ENCODE assay signal across 12 cellular contexts in genomic region chr16:10972108-10972955, GRCh38. TPM values are rescaled to one million over a fixed set of nuclear protein-coding genes. Genes with fewer than 3 reads are reported as not detected.
DNase-seq lines count a peak whose midpoint lies in the region; ATAC-seq and TF ChIP-seq lines count a peak whose summit lies in the region.
"Had no signal": no experiment of that assay in that cellular context is flagged by ENCODE, and none has a peak within 500 bp of the region (broad histone marks: within the 10 kb centered on the region; RNA-seq: fewer than 3 reads in every experiment).

No MANE protein-coding gene starts in this region.

- TF ChIP-seq CTCF in MCF 10A (IDR thresholded peaks at IDR 0.05; ENCODE audit: unreplicated experiment) = no peak
- no peak for TF ChIP-seq CTCF in mammary epithelial cell (conservative IDR thresholded peaks at IDR 0.05 in 1 of 2, IDR thresholded peaks at IDR 0.05 in 1 of 2; ENCODE audit: extremely low read depth in 1 of 2, insufficient read depth in 1 of 2, low read depth in 1 of 2, low read length in 2 of 2)
- no peak for TF ChIP-seq CTCF in hepatocyte (IDR thresholded peaks at IDR 0.05; ENCODE audit: poor library complexity)
- TF ChIP-seq CTCF in vagina (IDR thresholded peaks at IDR 0.05) = no peak

- H3K79me2 ChIP-seq in mammary epithelial cell (ENCODE audit: insufficient read depth, low read length) (no peaks in the 10 kb centered on the region), hepatocyte (no peaks in the 10 kb centered on the region)

- H3K4me1 ChIP-seq in mammary epithelial cell (ENCODE audit: insufficient read depth, low read length) (peaks cover 7% of the 10 kb centered on the region), hepatocyte (ENCODE audit: insufficient read depth) (peaks cover 12% of the 10 kb centered on the region), vagina (peaks cover 9% of the 10 kb centered on the region)

- H3K4me3 Mint-ChIP-seq in MCF 10A (ENCODE audit: unreplicated experiment) = no peak overlapping the region
- H3K4me3 Mint-ChIP-seq in activated CD4-positive, alpha-beta memory T cell treated with anti-CD3 and anti-CD28 coated beads for 36 hours = no peak overlapping the region
- H3K4me3 Mint-ChIP-seq: GM23338, memory B cell had no signal

- H3K4me2 ChIP-seq in mammary epithelial cell (ENCODE audit: insufficient read depth, low read depth, low read length) (no peak overlapping the region), hepatocyte (no peak overlapping the region)
- H3K4me2 ChIP-seq: GM23338, SK-N-SH had no signal

- H3K27me3 Mint-ChIP-seq in MCF 10A (ENCODE audit: insufficient read depth, unreplicated experiment) = no peaks in the 10 kb centered on the region
- H3K27me3 Mint-ChIP-seq in activated CD4-positive, alpha-beta memory T cell treated with anti-CD3 and anti-CD28 coated beads for 36 hours = no peaks in the 10 kb centered on the region
- H3K27me3 Mint-ChIP-seq: memory B cell had no signal

- no peak overlapping the region for H3K4me3 ChIP-seq in mammary epithelial cell (replicated peaks in 1 of 3; ENCODE audit: insufficient read depth in 1 of 3, low read depth in 2 of 3, low read length in 3 of 3)
- H3K4me3 ChIP-seq in hepatocyte = no peak overlapping the region
- no peak overlapping the region for H3K4me3 ChIP-seq in vagina
- H3K4me3 ChIP-seq: GM23338, stomach had no signal

- H2AFZ ChIP-seq in mammary epithelial cell (ENCODE audit: low read depth, low read length) = no peak overlapping the region
- no peak overlapping the region for H2AFZ ChIP-seq in hepatocyte
- H2AFZ ChIP-seq: GM23338 had no signal

- no peak overlapping the region for H3K27ac ChIP-seq in mammary epithelial cell (ENCODE audit: insufficient read depth, low read depth, low read length)
- peak overlapping the region; percentile 12 for H3K27ac ChIP-seq in hepatocyte
- peak overlapping the region; percentile 53 for H3K27ac ChIP-seq in vagina

- H3K36me3 Mint-ChIP-seq in MCF 10A (ENCODE audit: insufficient read depth, unreplicated experiment) = peaks cover 39% of the 10 kb centered on the region
- H3K36me3 Mint-ChIP-seq in activated CD4-positive, alpha-beta memory T cell treated with anti-CD3 and anti-CD28 coated beads for 36 hours = peaks cover 50% of the 10 kb centered on the region

- peaks cover 5% of the 10 kb centered on the region for H3K4me1 Mint-ChIP-seq in MCF 10A (ENCODE audit: insufficient read depth, unreplicated experiment)
- peaks cover 41% of the 10 kb centered on the region for H3K4me1 Mint-ChIP-seq in activated CD4-positive, alpha-beta memory T cell treated with anti-CD3 and anti-CD28 coated beads for 36 hours (ENCODE audit: low read depth)

- H3K36me3 ChIP-seq in mammary epithelial cell (ENCODE audit: insufficient read depth, low read length) = peaks cover 5% of the 10 kb centered on the region
- no peaks in the 10 kb centered on the region for H3K36me3 ChIP-seq in hepatocyte (replicated peaks; ENCODE audit: insufficient read depth, low read depth)
- H3K36me3 ChIP-seq in vagina = peaks cover 0 to 14% of the 10 kb centered on the region in 2 donors

- peak overlapping the region; percentile 11 for H3K27ac Mint-ChIP-seq in MCF 10A (ENCODE audit: low read depth, unreplicated experiment)
- peak overlapping the region; percentile 67 for H3K27ac Mint-ChIP-seq in activated CD4-positive, alpha-beta memory T cell treated with anti-CD3 and anti-CD28 coated beads for 36 hours
- H3K27ac Mint-ChIP-seq: GM23338, memory B cell had no signal

- TF ChIP-seq POLR2A in vagina (IDR thresholded peaks at IDR 0.05) = no peak

- no peak overlapping the region for H3K9ac ChIP-seq in mammary epithelial cell (ENCODE audit: insufficient read depth, low read length)
- H3K9ac ChIP-seq: SK-N-SH had no signal

- CTCF ChIA-PET in MCF 10A (lab: Yijun Ruan, JAX) (interaction anchor here (0.6 to 21.5 kb wide), 12 partner anchors 9 to 799 kb away, joined by 3 to 342 read pairs (median 4); partner anchors contain the start of gene SOCS1), mammary epithelial cell (lab: Charles Lee; ENCODE audit: low non-redundant PET) (no interaction called here)
- CTCF ChIA-PET in activated CD4-positive, alpha-beta memory T cell treated with anti-CD3 and anti-CD28 coated beads for 36 hours (lab: Charles Lee) = interaction anchor here (0.5 to 3.1 kb wide), 15 partner anchors 8 to 434 kb away, joined by 3 to 46 read pairs (median 9); partner anchors contain the start of gene SOCS1

- DNase-seq in MCF 10A (ENCODE audit: unreplicated experiment) = no peak
- DNase-seq in mammary epithelial cell = no peak
- no peak for DNase-seq in activated CD4-positive, alpha-beta memory T cell treated with anti-CD3 and anti-CD28 coated beads for 36 hours
- no peak for DNase-seq in hepatocyte (ENCODE audit: low spot score)
- no peak for DNase-seq in vagina (ENCODE audit: extremely low spot score in 2 of 2)
- no peak for DNase-seq in COR-L47 (lab: John Stamatoyannopoulos, UW)
- DNase-seq: stomach had no signal

- H4K20me1 ChIP-seq in mammary epithelial cell (ENCODE audit: insufficient read depth, low read length) (no peaks in the 10 kb centered on the region), hepatocyte (ENCODE audit: insufficient read depth, poor library complexity, severe bottlenecking) (no peaks in the 10 kb centered on the region)

- no peaks in the 10 kb centered on the region for H3K9me3 Mint-ChIP-seq in MCF 10A (ENCODE audit: unreplicated experiment)
- no peaks in the 10 kb centered on the region for H3K9me3 Mint-ChIP-seq in activated CD4-positive, alpha-beta memory T cell treated with anti-CD3 and anti-CD28 coated beads for 36 hours
- H3K9me3 Mint-ChIP-seq: GM23338, memory B cell had no signal

- no peak for ATAC-seq in HG02759 (IDR thresholded peaks at IDR 0.05; ENCODE audit: unreplicated experiment)
- ATAC-seq in HG03159 (IDR thresholded peaks at IDR 0.05; ENCODE audit: unreplicated experiment) = no peak

- intact Hi-C loops in MCF 10A (cut with micrococcal nuclease) (loop anchor here (10.0 kb wide), 1 partner anchor 742 kb away; no protein-coding TSS in a partner anchor), mammary epithelial cell (cut with micrococcal nuclease) (loop anchor here (5.0 kb wide), 2 partner anchors 160 to 210 kb away; no protein-coding TSS in a partner anchor), vagina (cut with DNase I) (loop anchor here (10.0 kb wide), 1 partner anchor 132 kb away; no protein-coding TSS in a partner anchor)
- intact Hi-C loops in activated CD4-positive, alpha-beta memory T cell treated with anti-CD3 and anti-CD28 coated beads for 36 hours (cut with micrococcal nuclease) = loop anchor here (5.0 kb wide), 1 partner anchor 190 kb away; no protein-coding TSS in a partner anchor

- in situ Hi-C loops in mammary epithelial cell (cut with MboI; ENCODE audit: low sequenced_read_pairs in 2 of 2) = loop anchor here (25.0 kb wide), 3 partner anchors 590 to 740 kb away; partner anchors contain the start of gene SNN (in 1 of the 2)

- dilution Hi-C loops in mammary epithelial cell (cut with HindIII; ENCODE audit: low sequenced_read_pairs) = no loop called here

- H3K9me3 ChIP-seq in mammary epithelial cell (replicated peaks; ENCODE audit: insufficient read depth, low read length) (no peaks in the 10 kb centered on the region), hepatocyte (ENCODE audit: low read depth) (no peaks in the 10 kb centered on the region), vagina (no peaks in the 10 kb centered on the region)
- H3K9me3 ChIP-seq: SK-N-SH, stomach had no signal

- BruUV-seq in MCF 10A (replicated peaks; lab: Mats Ljungman, UMichigan) (no TSS peak), mammary epithelial cell (replicated peaks; lab: Mats Ljungman, UMichigan) (no TSS peak)

- POLR2A ChIA-PET in MCF 10A (lab: Yijun Ruan, JAX) = interaction anchor here (0.7 to 1.3 kb wide), 2 partner anchors 284 to 877 kb away, joined by 4 to 5 read pairs; partner anchors contain the start of gene SOCS1
- POLR2A ChIA-PET in activated CD4-positive, alpha-beta memory T cell treated with anti-CD3 and anti-CD28 coated beads for 36 hours (lab: Charles Lee) = interaction anchor here (1.6 to 2.5 kb wide), 3 partner anchors 280 to 283 kb away, joined by 5 to 16 read pairs (median 8); partner anchors contain the start of gene SOCS1

- WGBS in mammary epithelial cell (ENCODE audit: low coverage, missing lambda C conversion rate) = 63% methylated on average over 4 of the region's 4 CpGs
- 73% methylated on average over 4 of the region's 4 CpGs for WGBS in hepatocyte (ENCODE audit: low lambda C conversion rate, missing lambda C conversion rate)

- no peaks in the 10 kb centered on the region for H3K9me2 ChIP-seq in hepatocyte (replicated peaks; ENCODE audit: insufficient read depth)
- H3K9me2 ChIP-seq: SK-N-SH had no signal

- H3K27me3 ChIP-seq in mammary epithelial cell (ENCODE audit: insufficient read depth, low read length) = no peaks in the 10 kb centered on the region
- H3K27me3 ChIP-seq in hepatocyte = no peaks in the 10 kb centered on the region
- no peaks in the 10 kb centered on the region for H3K27me3 ChIP-seq in vagina
- H3K27me3 ChIP-seq: stomach had no signal

RNA-seq across cellular contexts. Expression of gene CLEC16A, which starts 28.0 kb away (rescaled TPM):
- total RNA-seq in MCF 10A (2022) (29.1 and 32.4 TPM in 2 replicates), mammary epithelial cell (10 to 100 TPM; 36.4 to 46.3 TPM), hepatocyte (19.7 and 22.6 TPM in 2 replicates), vagina (21.6 TPM)
- polyA plus RNA-seq in mammary epithelial cell (15.8 TPM), hepatocyte (22.3 and 29.0 TPM in 2 replicates)
- polyA minus RNA-seq in mammary epithelial cell = 67.8 TPM
- total RNA-seq in activated CD4-positive, alpha-beta memory T cell treated with anti-CD3 and anti-CD28 coated beads for 36 hours = 10 to 100 TPM; 25.5 to 26.7 TPM

RNA-seq across cellular contexts. Expression of gene DEXI, which starts 30.1 kb away (rescaled TPM):
- 21.6 and 24.1 TPM in 2 replicates for total RNA-seq in MCF 10A (2022)
- total RNA-seq in mammary epithelial cell = 10 to 100 TPM; 34.4 to 42.5 TPM
- 49.3 TPM for polyA plus RNA-seq in mammary epithelial cell
- 21.1 TPM for polyA minus RNA-seq in mammary epithelial cell
- total RNA-seq in activated CD4-positive, alpha-beta memory T cell treated with anti-CD3 and anti-CD28 coated beads for 36 hours = 10 to 100 TPM; 35.1 to 38.2 TPM
- 51.6 and 53.7 TPM in 2 replicates for total RNA-seq in hepatocyte
- polyA plus RNA-seq in hepatocyte = 68.9 and 82.4 TPM in 2 replicates
- 67.5 TPM for total RNA-seq in vagina
